In genomic region chr1:147723691-147724323, GRCh38 we compare ENCODE assay signal across 8 cellular contexts. TPM values are rescaled to one million over a fixed set of nuclear protein-coding genes. Genes with fewer than 3 reads are reported as not detected.
DNase-seq lines count a peak whose midpoint lies in the region; ATAC-seq and TF ChIP-seq lines count a peak whose summit lies in the region.

No MANE protein-coding gene starts in this region.

- peak; percentile 33 for DNase-seq in activated CD4-positive, alpha-beta T cell treated with anti-CD3 and anti-CD28 coated beads for 48 hours
- DNase-seq in activated CD4-positive, alpha-beta T cell treated with anti-CD3 and anti-CD28 coated beads, Interleukin-2, amount 10 ng/mL, durations not matched to agents 24 days and 14 days = no peak
- DNase-seq in NCI-H526 (lab: John Stamatoyannopoulos, UW) (peak; percentile 82 to 96), choroid plexus epithelial cell (ENCODE audit: low read depth) (peak; percentile 54), mesendoderm (peak; percentile 94), caudate nucleus (lab: John Stamatoyannopoulos, UW) (no peak)
- DNase-seq in central memory CD4-positive, alpha-beta T cell = no peak

- peak overlapping the region; percentile 6 for H3K56ac ChIP-seq in mesendoderm (ENCODE audit: low read length)

- TF ChIP-seq CTCF in choroid plexus epithelial cell (conservative IDR thresholded peaks at IDR 0.05; ENCODE audit: low read depth, low read length) = peak; percentile 63

- WGBS in mesendoderm (ENCODE audit: extremely low coverage, insufficient coverage, low lambda C conversion rate) = no CpG with 5 or more reads among the region's 7 CpGs

- no peak overlapping the region for H3K4me2 ChIP-seq in mesendoderm (ENCODE audit: low read length)

- no peak overlapping the region for H3K4me3 Mint-ChIP-seq in activated CD4-positive, alpha-beta T cell treated with anti-CD3 and anti-CD28 coated beads, Interleukin-2, amount 10 ng/mL, durations not matched to agents 24 days and 14 days

- intact Hi-C loops in activated CD4-positive, alpha-beta T cell treated with anti-CD3 and anti-CD28 coated beads, Interleukin-2, amount 10 ng/mL, durations not matched to agents 24 days and 14 days (cut with micrococcal nuclease) = loop anchor here (5.0 kb wide), 1 partner anchor 168 kb away; no protein-coding TSS in a partner anchor

- no peak overlapping the region for H2BK5ac ChIP-seq in mesendoderm (ENCODE audit: low read length)

- H3K36me3 Mint-ChIP-seq in activated CD4-positive, alpha-beta T cell treated with anti-CD3 and anti-CD28 coated beads, Interleukin-2, amount 10 ng/mL, durations not matched to agents 24 days and 14 days (ENCODE audit: low read depth) = no peaks in the 10 kb centered on the region

- H3K79me2 ChIP-seq in mesendoderm (ENCODE audit: control insufficient read depth, insufficient read depth, low read length) = no peaks in the 10 kb centered on the region

- H4K8ac ChIP-seq in mesendoderm (ENCODE audit: low read depth, low read length) = no peak overlapping the region

- no peak overlapping the region for H3K27ac ChIP-seq in mesendoderm (ENCODE audit: low read depth, low read length)
- no peak overlapping the region for H3K27ac ChIP-seq in caudate nucleus (ENCODE audit: low read depth, low read length)

- H3K27me3 Mint-ChIP-seq in activated CD4-positive, alpha-beta T cell treated with anti-CD3 and anti-CD28 coated beads, Interleukin-2, amount 10 ng/mL, durations not matched to agents 24 days and 14 days = peaks cover 32% of the 10 kb centered on the region

- peak overlapping the region; percentile 21 for H2BK120ac ChIP-seq in mesendoderm (ENCODE audit: low read depth, low read length)

- no peaks in the 10 kb centered on the region for H3K36me3 ChIP-seq in mesendoderm (ENCODE audit: control insufficient read depth, insufficient read depth, low read length)

- H3K27me3 ChIP-seq in mesendoderm (ENCODE audit: insufficient read depth, low read length, poor library complexity) = no peaks in the 10 kb centered on the region

- H3K79me1 ChIP-seq in mesendoderm (ENCODE audit: low read length) = no peaks in the 10 kb centered on the region

- H3K9ac ChIP-seq in mesendoderm (ENCODE audit: low read length) = no peak overlapping the region

- no peak for ATAC-seq in HG02623 (IDR thresholded peaks at IDR 0.05; ENCODE audit: unreplicated experiment)

- H2AK5ac ChIP-seq in mesendoderm (ENCODE audit: low read length) = no peak overlapping the region

- H4K5ac ChIP-seq in mesendoderm (ENCODE audit: low read length) = no peak overlapping the region

- H3K27ac Mint-ChIP-seq in activated CD4-positive, alpha-beta T cell treated with anti-CD3 and anti-CD28 coated beads, Interleukin-2, amount 10 ng/mL, durations not matched to agents 24 days and 14 days = no peak overlapping the region

- H3K9me3 Mint-ChIP-seq in activated CD4-positive, alpha-beta T cell treated with anti-CD3 and anti-CD28 coated beads, Interleukin-2, amount 10 ng/mL, durations not matched to agents 24 days and 14 days = peaks cover 4% of the 10 kb centered on the region

- H3K4me3 ChIP-seq in choroid plexus epithelial cell (ENCODE audit: low read depth, low read length) = no peak overlapping the region
- H3K4me3 ChIP-seq in mesendoderm (ENCODE audit: low read length) = no peak overlapping the region

- H3K23ac ChIP-seq in mesendoderm (ENCODE audit: low read length) = no peak overlapping the region

- H2BK15ac ChIP-seq in mesendoderm (replicated peaks; ENCODE audit: low read depth) = no peak overlapping the region

- H3K18ac ChIP-seq in mesendoderm (ENCODE audit: low read length) = no peak overlapping the region

- H3K4me1 Mint-ChIP-seq in activated CD4-positive, alpha-beta T cell treated with anti-CD3 and anti-CD28 coated beads, Interleukin-2, amount 10 ng/mL, durations not matched to agents 24 days and 14 days = no peaks in the 10 kb centered on the region

- peak overlapping the region; percentile 62 for H3K4ac ChIP-seq in mesendoderm (ENCODE audit: low read depth, low read length)

- H3K4me1 ChIP-seq in mesendoderm (ENCODE audit: control insufficient read depth, low read depth, low read length) = peaks cover 6% of the 10 kb centered on the region

RNA-seq across cellular contexts. Expression of gene GJA5, which starts 36.6 kb away (rescaled TPM):
- not detected in 2 replicates for total RNA-seq in activated CD4-positive, alpha-beta T cell treated with anti-CD3 and anti-CD28 coated beads, Interleukin-2, amount 10 ng/mL, durations not matched to agents 24 days and 14 days
- 2.2 TPM for polyA plus RNA-seq in mesendoderm (2013, experiment 1 of 2)
- polyA plus RNA-seq in mesendoderm (2013, experiment 2 of 2) = 2.2 TPM

RNA-seq across cellular contexts. Expression of gene ACP6, which starts 53.5 kb away (rescaled TPM):
- 9.5 and 15.3 TPM in 2 replicates for total RNA-seq in activated CD4-positive, alpha-beta T cell treated with anti-CD3 and anti-CD28 coated beads, Interleukin-2, amount 10 ng/mL, durations not matched to agents 24 days and 14 days
- 9.3 TPM for polyA plus RNA-seq in mesendoderm (2013, experiment 1 of 2)
- 9.1 TPM for polyA plus RNA-seq in mesendoderm (2013, experiment 2 of 2)

Comparison
In these comparisons a context has a peak if more than half of its experiments do, and no peak if none do; other contexts are left out.
1. DNase-seq: peak in activated CD4-positive, alpha-beta T cell treated with anti-CD3 and anti-CD28 coated beads for 48 hours (single experiment), NCI-H526 (2 of 2), choroid plexus epithelial cell (single experiment) and mesendoderm (single experiment); none in activated CD4-positive, alpha-beta T cell treated with anti-CD3 and anti-CD28 coated beads, Interleukin-2, amount 10 ng/mL, durations not matched to agents 24 days and 14 days (single experiment), central memory CD4-positive, alpha-beta T cell (single experiment) and caudate nucleus (0 of 61).